Comparison of ENCODE assay signal across 1 cellular context in genomic region chr1:221740941-221741363, GRCh38.
TF ChIP-seq lines count a peak whose summit lies in the region.

No MANE protein-coding gene starts in this region.

TF ChIP-seq in K562, 482 proteins besides CTCF, POLR2A, EP300 and RAD21 (continued from another document and continues in another):
- TF ChIP-seq HBP1 (CRISPR knock-in tag; IDR thresholded peaks at IDR 0.05) = no peak
- no peak for TF ChIP-seq JUN (IDR thresholded peaks at IDR 0.05; ENCODE audit: borderline replicate concordance, low read depth, low read length)
- TF ChIP-seq JUN (CRISPR knock-in tag; IDR thresholded peaks at IDR 0.05; ENCODE audit: borderline replicate concordance) = peak; percentile 78; the same call in 1 of the 2 replicates
- TF ChIP-seq BACH1 (tag; IDR thresholded peaks at IDR 0.05) = no peak
- TF ChIP-seq E2F8 (IDR thresholded peaks at IDR 0.05; ENCODE audit: low read depth, partially characterized antibody) = no peak
- TF ChIP-seq RBFOX2 (IDR thresholded peaks at IDR 0.05; ENCODE audit: low read depth, low read length) = peak; percentile 55
- TF ChIP-seq BRD9 (IDR thresholded peaks at IDR 0.05; ENCODE audit: low read depth, partially characterized antibody) = no peak
- no peak for TF ChIP-seq MTA3 (IDR thresholded peaks at IDR 0.05; ENCODE audit: borderline replicate concordance)
- no peak for TF ChIP-seq ZBTB1 (CRISPR knock-in tag; IDR thresholded peaks at IDR 0.05; ENCODE audit: borderline replicate concordance, low read depth)
- no peak for TF ChIP-seq MBD2 (IDR thresholded peaks at IDR 0.05; ENCODE audit: borderline replicate concordance, low read depth)
- no peak for TF ChIP-seq JUND (IDR thresholded peaks at IDR 0.05; ENCODE audit: borderline replicate concordance, low read depth, low read length)
- no peak for TF ChIP-seq JUND (tag; IDR thresholded peaks at IDR 0.05; ENCODE audit: borderline replicate concordance, low read depth, low read length)
- TF ChIP-seq TRIM25 (IDR thresholded peaks at IDR 0.05; ENCODE audit: borderline replicate concordance) = no peak
- TF ChIP-seq BRCA1 (IDR thresholded peaks at IDR 0.05) = no peak
- TF ChIP-seq BRCA1 (CRISPR knock-in tag; IDR thresholded peaks at IDR 0.05) = no peak
- peak; percentile 27 for TF ChIP-seq CXXC5 (CRISPR knock-in tag; IDR thresholded peaks at IDR 0.05)
- no peak for TF ChIP-seq ZNF785 (CRISPR knock-in tag; IDR thresholded peaks at IDR 0.05)
- TF ChIP-seq ARID2 (IDR thresholded peaks at IDR 0.05) = no peak
- TF ChIP-seq CLOCK (CRISPR knock-in tag; IDR thresholded peaks at IDR 0.05; ENCODE audit: borderline replicate concordance) = no peak
- no peak for TF ChIP-seq NFXL1 (CRISPR knock-in tag; IDR thresholded peaks at IDR 0.05)
- TF ChIP-seq OTX1 (CRISPR knock-in tag; IDR thresholded peaks at IDR 0.05) = no peak
- TF ChIP-seq TARDBP (IDR thresholded peaks at IDR 0.05) = no peak
- TF ChIP-seq ARID4B (CRISPR knock-in tag; IDR thresholded peaks at IDR 0.05) = peak; percentile 44; the same call in 1 of the 2 replicates
- no peak for TF ChIP-seq TCF7L2 (IDR thresholded peaks at IDR 0.05; ENCODE audit: low read depth, low read length)
- TF ChIP-seq YBX1 (IDR thresholded peaks at IDR 0.05) = no peak
- TF ChIP-seq CHD4 (IDR thresholded peaks at IDR 0.05; ENCODE audit: insufficient read depth, insufficient replicate concordance, low read depth, low read length, poor library complexity, severe bottlenecking) = no peak
- TF ChIP-seq PTBP1 (IDR thresholded peaks at IDR 0.05; ENCODE audit: low read depth, low read length) = no peak
- TF ChIP-seq BCL6 (CRISPR knock-in tag; IDR thresholded peaks at IDR 0.05) = no peak
- TF ChIP-seq TCF15 (CRISPR knock-in tag; IDR thresholded peaks at IDR 0.05) = no peak
- TF ChIP-seq RBBP5 (IDR thresholded peaks at IDR 0.05; ENCODE audit: borderline replicate concordance, insufficient read depth, low read length, poor library complexity, severe bottlenecking) = no peak
- TF ChIP-seq ZNF232 (CRISPR knock-in tag; IDR thresholded peaks at IDR 0.05) = no peak
- no peak for TF ChIP-seq PPARD (CRISPR knock-in tag; IDR thresholded peaks at IDR 0.05)
- no peak for TF ChIP-seq ZNF740 (CRISPR knock-in tag; IDR thresholded peaks at IDR 0.05)
- no peak for TF ChIP-seq ZNF740 (tag; IDR thresholded peaks at IDR 0.05)
- no peak for TF ChIP-seq MYBL2 (IDR thresholded peaks at IDR 0.05; ENCODE audit: low read depth)
- no peak for TF ChIP-seq MYBL2 (CRISPR knock-in tag; IDR thresholded peaks at IDR 0.05; ENCODE audit: borderline replicate concordance)
- TF ChIP-seq FOXP1 (CRISPR knock-in tag; IDR thresholded peaks at IDR 0.05) = no peak; the same call in 1 of the 2 replicates
- TF ChIP-seq DEAF1 (CRISPR knock-in tag; IDR thresholded peaks at IDR 0.05) = no peak
- no peak for TF ChIP-seq NCOR1 (IDR thresholded peaks at IDR 0.05)
- TF ChIP-seq ZNF609 (CRISPR knock-in tag; IDR thresholded peaks at IDR 0.05; ENCODE audit: borderline replicate concordance) = no peak
- TF ChIP-seq NR2F6 (CRISPR knock-in tag; IDR thresholded peaks at IDR 0.05) = no peak
